ENCODE assay signal across 9 cellular contexts in the genomic region with DNA sequence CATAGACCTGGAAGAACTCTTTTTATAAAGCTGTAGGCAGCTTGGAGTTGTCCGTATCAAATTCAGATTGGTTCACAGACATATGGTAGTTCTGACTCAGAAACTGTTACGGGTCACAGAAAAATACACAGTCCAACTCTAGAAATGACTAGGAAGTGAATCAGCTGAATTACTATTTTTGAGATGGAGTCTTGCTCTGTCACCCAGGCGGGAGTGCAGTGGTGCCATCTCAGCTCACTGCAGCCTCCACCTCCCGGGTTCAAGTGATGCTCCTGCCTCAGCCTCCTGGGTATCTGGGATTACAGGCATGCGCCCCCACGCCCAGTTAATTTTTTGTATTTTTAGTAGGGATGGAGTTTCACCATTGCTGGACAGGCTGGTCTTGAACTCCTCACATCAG. TPM values are rescaled to one million over a fixed set of nuclear protein-coding genes. Genes with fewer than 3 reads are reported as not detected.
DNase-seq lines count a peak whose midpoint lies in the region; ATAC-seq and TF ChIP-seq lines count a peak whose summit lies in the region.
"Not testable (repeated sequence)": the region's sequence is repeated elsewhere in the genome, so short reads cannot be mapped to it uniquely, and the experiment has no call there.
"Had no signal": no experiment of that assay in that cellular context is flagged by ENCODE, and none has a peak within 500 bp of the region (broad histone marks: within the 10 kb centered on the region; RNA-seq: fewer than 3 reads in every experiment).

No MANE protein-coding gene starts in this region.

- not testable (repeated sequence) for H3K4me3 ChIP-seq in GM12865 (ENCODE audit: low read depth, low read length); foreskin fibroblast (ENCODE audit: low read depth in 1 of 2, low read length in 2 of 2); thoracic aorta

- DNase-seq in GM12865 (ENCODE audit: low read depth): peak; percentile 88
- not testable (repeated sequence) for DNase-seq in activated naive CD4-positive, alpha-beta T cell treated with anti-CD3 and anti-CD28 coated beads, Interleukin-2, amount 50 U/mL, for 72 hours (ENCODE audit: low spot score in 2 of 2); thoracic aorta (ENCODE audit: low spot score)
- DNase-seq in foreskin fibroblast: peak; percentile 68 to 83

- H3K27me3 ChIP-seq in thoracic aorta (replicated peaks; ENCODE audit: insufficient read depth): not testable (repeated sequence)

- H3K27ac Mint-ChIP-seq in activated naive CD4-positive, alpha-beta T cell treated with anti-CD3 and anti-CD28 coated beads, Interleukin-2, amount 50 U/mL, for 72 hours: peak overlapping the region in 1 of 2 donors; percentile 72

- ATAC-seq in GM19395 (IDR thresholded peaks at IDR 0.05; ENCODE audit: unreplicated experiment) (peak; percentile 84), HG02610 (IDR thresholded peaks at IDR 0.05; ENCODE audit: unreplicated experiment) (peak; percentile 86), HG03378 (IDR thresholded peaks at IDR 0.05; ENCODE audit: unreplicated experiment) (peak; percentile 83), SK-N-SH treated with all-trans-retinoic acid at 6 μM for 48 hours (peak; percentile 78), thoracic aorta (ENCODE audit: insufficient number of reproducible peaks, low FRiP score, low read depth) (peak; percentile 37)
- ATAC-seq in activated naive CD4-positive, alpha-beta T cell treated with anti-CD3 and anti-CD28 coated beads, Interleukin-2, amount 50 U/mL, for 72 hours: peak; percentile 94 to 96

- H3K36me3 ChIP-seq in thoracic aorta: peaks cover 21% of the 10 kb centered on the region

- H3K9me3 ChIP-seq in thoracic aorta: peaks cover 20% of the 10 kb centered on the region

- not testable (repeated sequence) for TF ChIP-seq CTCF in GM12865 (IDR thresholded peaks at IDR 0.05; ENCODE audit: insufficient read depth, low read depth, low read length, missing control alignments); foreskin fibroblast (IDR thresholded peaks at IDR 0.05; ENCODE audit: low read depth, low read length); thoracic aorta (IDR thresholded peaks at IDR 0.05)

- not testable (repeated sequence) for H3K4me1 ChIP-seq in thoracic aorta (ENCODE audit: control insufficient read depth in 1 of 2, low read depth in 2 of 2)

- H3K9me3 Mint-ChIP-seq in activated naive CD4-positive, alpha-beta T cell treated with anti-CD3 and anti-CD28 coated beads, Interleukin-2, amount 50 U/mL, for 72 hours: peaks cover 21 to 29% of the 10 kb centered on the region in 2 donors

- H3K27ac ChIP-seq in thoracic aorta: not testable (repeated sequence)

- H3K36me3 Mint-ChIP-seq in activated naive CD4-positive, alpha-beta T cell treated with anti-CD3 and anti-CD28 coated beads, Interleukin-2, amount 50 U/mL, for 72 hours: peaks cover 32 to 51% of the 10 kb centered on the region in 2 donors

RNA-seq across cellular contexts. Expression of a gene that starts 34.3 kb away (rescaled TPM):
- 10 to 100 TPM; 10.7 to 15.7 TPM for total RNA-seq in activated naive CD4-positive, alpha-beta T cell treated with anti-CD3 and anti-CD28 coated beads, Interleukin-2, amount 50 U/mL, for 72 hours
- total RNA-seq in thoracic aorta: 10 to 100 TPM; 41.7 to 44.6 TPM

RNA-seq across cellular contexts. Expression of a gene that starts 50.0 kb away (rescaled TPM):
- total RNA-seq in activated naive CD4-positive, alpha-beta T cell treated with anti-CD3 and anti-CD28 coated beads, Interleukin-2, amount 50 U/mL, for 72 hours: 10 to 100 TPM; 24.8 to 27.5 TPM
- under 1 TPM in 1 of 2 donors, not detected in 1; 0.35 TPM for total RNA-seq in thoracic aorta
- total RNA-seq: Right ventricle myocardium superior had no signal

Comparison
In these comparisons a context has a peak if more than half of its experiments do, and no peak if none do; other contexts are left out.
1. ATAC-seq: peak in every context shown above with its lines; median percentile 95 in activated naive CD4-positive, alpha-beta T cell treated with anti-CD3 and anti-CD28 coated beads, Interleukin-2, amount 50 U/mL, for 72 hours; 86 in HG02610; 84 in GM19395; 83 in HG03378; 78 in SK-N-SH treated with all-trans-retinoic acid at 6 μM for 48 hours; 37 in thoracic aorta.
2. RNA of a gene that starts 50.0 kb away (total RNA-seq): 24.8 to 27.5 TPM in activated naive CD4-positive, alpha-beta T cell treated with anti-CD3 and anti-CD28 coated beads, Interleukin-2, amount 50 U/mL, for 72 hours; 0.35 TPM in thoracic aorta; every median in the first group is over 10 times any median in the second.